Comparison of ENCODE assay signal across 25 cellular contexts in genomic region chr21:31973402-31973944, GRCh38.
"Had no signal": no experiment of that assay in that cellular context is flagged by ENCODE, and none has a peak within 500 bp of the region (broad histone marks: within the 10 kb centered on the region; RNA-seq: fewer than 3 reads in every experiment).

No MANE protein-coding gene starts in this region.

- H3K4me3 Mint-ChIP-seq: activated naive CD4-positive, alpha-beta T cell treated with anti-CD3 and anti-CD28 coated beads for 36 hours; T-helper 1 cell treated with Interleukin-12 subunit alpha and Interleukin-12 subunit beta and Interleukin-4 antibody, amounts not matched to agents 30 μg/mL and 1 μg/mL, for 36 hours; T-helper 2 cell treated with Interferon-gamma antibody and Interleukin-4, amounts not matched to agents 5 μg/mL and 100 μg/mL, for 36 hours had no signal

- H3K27ac Mint-ChIP-seq: activated CD4-positive, alpha-beta T cell treated with anti-CD3 and anti-CD28 coated beads, Interleukin-2, amount 10 ng/mL, durations not matched to agents 24 days and 14 days; activated naive CD4-positive, alpha-beta T cell treated with anti-CD3 and anti-CD28 coated beads for 36 hours; activated naive CD4-positive, alpha-beta T cell treated with anti-CD3 and anti-CD28 coated beads, Interleukin-2, amount 50 U/mL, for 72 hours; activated T-helper 2 cell treated with anti-CD3 and anti-CD28 coated beads, Interferon-gamma antibody, Interleukin-2, Interleukin-4, amounts not matched to agents 10 μg/mL and 5 μg/mL and 100 μg/mL, durations not matched to agents 14 hours and 24 hours and 36 hours; T-helper 1 cell treated with Interleukin-12 subunit alpha and Interleukin-12 subunit beta and Interleukin-4 antibody, amounts not matched to agents 30 μg/mL and 1 μg/mL, for 36 hours; T-helper 2 cell treated with Interferon-gamma antibody and Interleukin-4, amounts not matched to agents 5 μg/mL and 100 μg/mL, for 36 hours had no signal

- ATAC-seq: activated naive CD4-positive, alpha-beta T cell treated with anti-CD3 and anti-CD28 coated beads, Interleukin-2, amount 50 U/mL, for 72 hours; K562; Panc1 had no signal

- DNase-seq: activated CD4-positive, alpha-beta T cell treated with anti-CD3 and anti-CD28 coated beads, Interleukin-2, amount 10 ng/mL, durations not matched to agents 24 days and 14 days; activated CD4-positive, alpha-beta T cell treated with anti-CD3 and anti-CD28 coated beads, Interleukin-2, amount 50 U/mL, for 4 hours; activated CD8-positive, alpha-beta memory T cell treated with anti-CD3 and anti-CD28 coated beads, Interleukin-2, amount 50 U/mL, for 4 hours; activated gamma-delta T cell; activated naive CD4-positive, alpha-beta T cell treated with anti-CD3 and anti-CD28 coated beads for 36 hours; activated T-cell treated with anti-CD3 and anti-CD28 coated beads for 4 hours; activated T-cell treated with anti-CD3 and anti-CD28 coated beads, Interleukin-2, amount 50 U/mL, for 48 hours; amniotic stem cell; aorta; brain microvascular endothelial cell; central memory CD4-positive, alpha-beta T cell; NCI-H1105; NCI-H1417 treated with DMSO at 0.1 percent for 48 hours; NCI-H187 treated with DMSO at 0.1 percent for 48 hours; NCI-H2081 treated with DMSO at 0.1 percent for 48 hours; NCI-H226; NCI-H524 treated with DMSO at 0.1 percent for 48 hours; SHP77; SJCRH30 had no signal
